ENCODE assay signal across 8 cellular contexts in the genomic region with DNA sequence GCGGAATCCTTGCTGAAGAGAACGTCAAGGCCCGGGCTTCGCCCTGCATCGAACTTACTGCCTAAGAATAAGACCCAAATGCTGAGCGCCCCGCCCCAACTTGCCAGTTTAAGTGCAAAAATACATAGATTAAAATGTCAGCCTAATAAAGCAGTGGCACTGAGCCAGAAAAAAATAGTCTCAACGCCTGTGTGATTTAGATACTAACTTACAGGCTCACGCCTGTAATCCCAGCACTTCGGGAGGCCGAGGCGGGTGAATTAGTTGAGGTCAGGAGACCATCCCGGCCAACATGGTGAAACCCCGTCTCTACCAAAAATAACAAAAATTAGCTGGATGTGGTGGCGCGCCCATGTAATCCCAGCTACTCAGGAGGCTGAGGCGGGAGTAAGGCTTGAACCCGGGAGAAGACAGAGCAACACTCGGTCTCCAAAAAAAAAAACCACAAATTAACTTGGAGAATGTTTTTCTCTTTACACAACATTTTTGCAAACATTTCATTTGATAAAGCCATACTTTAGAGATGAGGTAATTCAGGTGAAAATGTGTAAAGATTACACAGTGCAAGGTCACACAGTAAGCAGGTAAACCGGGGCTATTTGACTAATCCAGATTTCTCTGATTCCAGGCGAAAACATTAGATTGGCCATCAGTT. TPM values are rescaled to one million over a fixed set of nuclear protein-coding genes. Genes with fewer than 3 reads are reported as not detected.
DNase-seq lines count a peak whose midpoint lies in the region; ATAC-seq lines count a peak whose summit lies in the region.

No MANE protein-coding gene starts in this region.

- peaks cover 26% of the 10 kb centered on the region for H3K4me1 ChIP-seq in GM23248 (ENCODE audit: insufficient read depth)

- H3K36me3 Mint-ChIP-seq in activated CD4-positive, alpha-beta memory T cell treated with anti-CD3 and anti-CD28 coated beads, Interleukin-2, amount 10 ng/mL, durations not matched to agents 7 days and 5 days (ENCODE audit: low read depth): peaks cover 6% of the 10 kb centered on the region

- H3K79me2 ChIP-seq in GM23248 (ENCODE audit: insufficient read depth): peaks cover 33% of the 10 kb centered on the region

- in situ Hi-C loops in GM23248 (cut with MboI): no loop called here

- H3K27me3 ChIP-seq in GM23248 (replicated peaks; ENCODE audit: insufficient read depth): no peaks in the 10 kb centered on the region

- peak overlapping the region; percentile 96 for H3K4me3 ChIP-seq in GM23248

- H2AFZ ChIP-seq in GM23248: peak overlapping the region; percentile 94

- peaks cover 8% of the 10 kb centered on the region for H4K20me1 ChIP-seq in GM23248 (ENCODE audit: insufficient read depth)

- no peaks in the 10 kb centered on the region for H3K9me2 ChIP-seq in GM23248 (ENCODE audit: insufficient read depth)

- peaks cover 39% of the 10 kb centered on the region for H3K4me1 Mint-ChIP-seq in activated CD4-positive, alpha-beta memory T cell treated with anti-CD3 and anti-CD28 coated beads, Interleukin-2, amount 10 ng/mL, durations not matched to agents 7 days and 5 days

- intact Hi-C loops in cardiac septum (cut with DNase I): loop anchor here (5.0 kb wide), 2 partner anchors 276 to 324 kb away; partner anchors contain the start of gene CLASP2
- intact Hi-C loops in sciatic nerve (cut with DNase I): no loop called here

- H3K9me3 Mint-ChIP-seq in activated CD4-positive, alpha-beta memory T cell treated with anti-CD3 and anti-CD28 coated beads, Interleukin-2, amount 10 ng/mL, durations not matched to agents 7 days and 5 days: no peaks in the 10 kb centered on the region

- WGBS in GM23248 (ENCODE audit: low coverage in 1 of 2, low lambda C conversion rate in 2 of 2, missing lambda C conversion rate in 2 of 2), 2 experiments: 36 to 37% methylated on average over 21 of the region's 21 CpGs

- no peaks in the 10 kb centered on the region for H3K9me3 ChIP-seq in GM23248 (ENCODE audit: low read depth)

- peak overlapping the region; percentile 97 for H3K4me2 ChIP-seq in GM23248 (ENCODE audit: unreplicated experiment)

- H3F3A ChIP-seq in GM23248 (ENCODE audit: insufficient read depth): peaks cover 45% of the 10 kb centered on the region

- no peak for ATAC-seq in sciatic nerve
- ATAC-seq in GM21723 (IDR thresholded peaks at IDR 0.05; ENCODE audit: unreplicated experiment): no peak

- H3K27ac Mint-ChIP-seq in activated CD4-positive, alpha-beta memory T cell treated with anti-CD3 and anti-CD28 coated beads, Interleukin-2, amount 10 ng/mL, durations not matched to agents 7 days and 5 days: peak overlapping the region; percentile 100

- CTCF ChIA-PET in activated CD4-positive, alpha-beta memory T cell treated with anti-CD3 and anti-CD28 coated beads, Interleukin-2, amount 10 ng/mL, durations not matched to agents 7 days and 5 days (lab: Charles Lee): interaction anchor here (0.9 to 1.7 kb wide), 7 partner anchors 11 to 357 kb away, joined by 3 to 11 read pairs (median 4); partner anchors contain the start of gene PDCD6IP

- H3K36me3 ChIP-seq in GM23248 (ENCODE audit: low read depth): no peaks in the 10 kb centered on the region

- no peaks in the 10 kb centered on the region for H3K27me3 Mint-ChIP-seq in activated CD4-positive, alpha-beta memory T cell treated with anti-CD3 and anti-CD28 coated beads, Interleukin-2, amount 10 ng/mL, durations not matched to agents 7 days and 5 days

- POLR2A ChIA-PET in activated CD4-positive, alpha-beta memory T cell treated with anti-CD3 and anti-CD28 coated beads, Interleukin-2, amount 10 ng/mL, durations not matched to agents 7 days and 5 days (lab: Charles Lee): interaction anchor here (0.6 to 5.2 kb wide), 25 partner anchors 11 to 1138 kb away, joined by 3 to 42 read pairs (median 4); partner anchors contain the start of genes CNOT10, CRTAP, DYNC1LI1 and PDCD6IP

- peak overlapping the region; percentile 100 for H3K27ac ChIP-seq in GM23248

- H3K4me3 Mint-ChIP-seq in activated CD4-positive, alpha-beta memory T cell treated with anti-CD3 and anti-CD28 coated beads, Interleukin-2, amount 10 ng/mL, durations not matched to agents 7 days and 5 days: peak overlapping the region; percentile 99

- peak overlapping the region; percentile 98 for H3K9ac ChIP-seq in GM23248

- DNase-seq in GM23248 (no peak), cardiac septum (ENCODE audit: low spot score) (peak; percentile 83), sciatic nerve (ENCODE audit: low spot score) (peak; percentile 82), COR-L47 (lab: John Stamatoyannopoulos, UW) (no peak), kidney glomerular epithelial cell (lab: John Stamatoyannopoulos, UW) (no peak), NCI-H510A treated with DMSO at 0.1 percent for 48 hours (lab: John Stamatoyannopoulos, UW) (no peak)
- DNase-seq in activated CD4-positive, alpha-beta memory T cell treated with anti-CD3 and anti-CD28 coated beads, Interleukin-2, amount 10 ng/mL, durations not matched to agents 7 days and 5 days: no peak

RNA-seq across cellular contexts. Expression of gene UBP1, which starts 1.2 kb away (rescaled TPM):
- 27.4 and 38.7 TPM in 2 replicates for total RNA-seq in GM23248 (2014; rRNA removed; shearing (Covaris generic))
- polyA plus RNA-seq in GM23248 (2016; fragmentation: Nextera tagmentation; extraction: Ambion mirVana): 12.5 and 13.3 TPM in 2 replicates
- total RNA-seq in activated CD4-positive, alpha-beta memory T cell treated with anti-CD3 and anti-CD28 coated beads, Interleukin-2, amount 10 ng/mL, durations not matched to agents 7 days and 5 days: 10 to 100 TPM; 56.1 to 59.8 TPM
- total RNA-seq in cardiac septum (46.9 TPM), sciatic nerve (46.3 TPM)

Comparison
In these comparisons a context has a peak if more than half of its experiments do, and no peak if none do; other contexts are left out.
1. DNase-seq: peak in cardiac septum (single experiment) and sciatic nerve (single experiment); none in GM23248 (single experiment), activated CD4-positive, alpha-beta memory T cell treated with anti-CD3 and anti-CD28 coated beads, Interleukin-2, amount 10 ng/mL, durations not matched to agents 7 days and 5 days (single experiment), COR-L47 (single experiment), kidney glomerular epithelial cell (single experiment) and NCI-H510A treated with DMSO at 0.1 percent for 48 hours (single experiment).